In genomic region chr3:122357828-122358617, GRCh38 we compare ENCODE assay signal across 26 cellular contexts. TPM values are rescaled to one million over a fixed set of nuclear protein-coding genes. Genes with fewer than 3 reads are reported as not detected.
DNase-seq lines count a peak whose midpoint lies in the region; ATAC-seq and TF ChIP-seq lines count a peak whose summit lies in the region.
"Had no signal": no experiment of that assay in that cellular context is flagged by ENCODE, and none has a peak within 500 bp of the region (broad histone marks: within the 10 kb centered on the region; RNA-seq: fewer than 3 reads in every experiment).

No MANE protein-coding gene starts in this region.

- no peaks in the 10 kb centered on the region for H3K9me3 Mint-ChIP-seq in neural progenitor cell
- H3K9me3 Mint-ChIP-seq: immature natural killer cell had no signal

- H3K27me3 Mint-ChIP-seq in neural progenitor cell (ENCODE audit: insufficient read depth, low read depth), result no peaks in the 10 kb centered on the region
- H3K27me3 Mint-ChIP-seq: activated CD8-positive, alpha-beta memory T cell treated with anti-CD3 and anti-CD28 coated beads, Interleukin-2, amount 10 ng/mL, durations not matched to agents 7 days and 5 days; B cell had no signal

- H3K9me3 ChIP-seq in BE2C (no peaks in the 10 kb centered on the region), esophagus squamous epithelium (no peaks in the 10 kb centered on the region), neural progenitor cell (ENCODE audit: low read depth) (no peaks in the 10 kb centered on the region)
- H3K9me3 ChIP-seq: thyroid gland had no signal

- no peaks in the 10 kb centered on the region for H3K4me1 Mint-ChIP-seq in neural progenitor cell
- H3K4me1 Mint-ChIP-seq: B cell, immature natural killer cell had no signal

- 45 to 46% methylated on average over 2 of the region's 2 CpGs for WGBS in esophagus squamous epithelium, 2 donors

- H3K36me3 ChIP-seq in BE2C (peaks cover 5% of the 10 kb centered on the region), esophagus squamous epithelium (peaks cover 0 to 34% (median 0%) of the 10 kb centered on the region in 3 donors), neural progenitor cell (peaks cover 8% of the 10 kb centered on the region)

- H3K27me3 ChIP-seq in BE2C (no peaks in the 10 kb centered on the region), esophagus squamous epithelium (no peaks in the 10 kb centered on the region), neural progenitor cell (no peaks in the 10 kb centered on the region)
- H3K27me3 ChIP-seq: thyroid gland had no signal

- H2AFZ ChIP-seq in neural progenitor cell (replicated peaks), result no peak overlapping the region

- peaks cover 5% of the 10 kb centered on the region for H3F3A ChIP-seq in neural progenitor cell (ENCODE audit: low read depth)

- peaks cover 5% of the 10 kb centered on the region for H3K36me3 Mint-ChIP-seq in neural progenitor cell

- intact Hi-C loops in esophagus squamous epithelium (cut with DNase I), result no loop called here

- DNase-seq in BE2C, result peak; percentile 38
- peak; percentile 90 for DNase-seq in SK-N-DZ (ENCODE audit: low spot score)
- DNase-seq in esophagus squamous epithelium (lab: John Stamatoyannopoulos, UW), result no peak
- no peak for DNase-seq in OCI-M1 (lab: John Stamatoyannopoulos, UW)
- DNase-seq in neural progenitor cell (ENCODE audit: low spot score), result no peak
- DNase-seq: activated CD4-positive, alpha-beta T cell treated with anti-CD3 and anti-CD28 coated beads for 1 hour; activated CD8-positive, alpha-beta memory T cell treated with anti-CD3 and anti-CD28 coated beads, Interleukin-2, amount 10 ng/mL, durations not matched to agents 7 days and 5 days; activated effector memory CD4-positive, alpha-beta T cell treated with anti-CD3 and anti-CD28 coated beads, Interleukin-2, amount 50 U/mL, for 16 hours; effector CD8-positive, alpha-beta T cell; GOT3; immature natural killer cell; Kasumi-1; left ventricle myocardium superior; NCI-H1105; NCI-H748 treated with DMSO at 0.1 percent for 48 hours; nucleus accumbens; retina; stimulated activated CD4-positive, alpha-beta T cell treated with anti-CD3 and anti-CD28 coated beads, Interleukin-15, amount 100 ng/mL, for 24 hours; T1000; thyroid gland had no signal

- no peak for ATAC-seq in GM21717 (IDR thresholded peaks at IDR 0.05; ENCODE audit: unreplicated experiment)
- ATAC-seq: left ventricle myocardium superior, Panc1 had no signal

- TF ChIP-seq CTCF in 22Rv1 (IDR thresholded peaks at IDR 0.05), result no peak
- TF ChIP-seq CTCF in BE2C (IDR thresholded peaks at IDR 0.05; ENCODE audit: low read depth, low read length), result no peak
- no peak for TF ChIP-seq CTCF in esophagus squamous epithelium (IDR thresholded peaks at IDR 0.05)
- TF ChIP-seq CTCF in neural progenitor cell (IDR thresholded peaks at IDR 0.05), result no peak

- H3K27ac Mint-ChIP-seq in neural progenitor cell, result no peak overlapping the region
- H3K27ac Mint-ChIP-seq: B cell had no signal

- no peak overlapping the region for H3K4me3 Mint-ChIP-seq in neural progenitor cell
- H3K4me3 Mint-ChIP-seq: activated CD8-positive, alpha-beta memory T cell treated with anti-CD3 and anti-CD28 coated beads, Interleukin-2, amount 10 ng/mL, durations not matched to agents 7 days and 5 days; B cell; immature natural killer cell had no signal

- H3K4me1 ChIP-seq in BE2C, result peaks cover 20% of the 10 kb centered on the region
- H3K4me1 ChIP-seq in esophagus squamous epithelium, result peaks cover 0 to 83% (median 15%) of the 10 kb centered on the region in 3 donors
- no peaks in the 10 kb centered on the region for H3K4me1 ChIP-seq in neural progenitor cell
- H3K4me1 ChIP-seq: thyroid gland had no signal

- H3K79me2 ChIP-seq in neural progenitor cell (ENCODE audit: low read depth), result no peaks in the 10 kb centered on the region

- H3K4me3 ChIP-seq in BE2C (ENCODE audit: low read depth, low read length), result no peak overlapping the region
- H3K4me3 ChIP-seq in esophagus squamous epithelium, result no peak overlapping the region
- H3K4me3 ChIP-seq in neural progenitor cell, result no peak overlapping the region
- H3K4me3 ChIP-seq: thyroid gland had no signal

- H3K4me2 ChIP-seq in neural progenitor cell, result no peak overlapping the region

- TF ChIP-seq POLR2A in esophagus squamous epithelium (IDR thresholded peaks at IDR 0.05), result no peak

- no peak overlapping the region for H3K9ac ChIP-seq in neural progenitor cell

- no peaks in the 10 kb centered on the region for H4K20me1 ChIP-seq in neural progenitor cell (ENCODE audit: low read depth)

- H3K27ac ChIP-seq in 22Rv1, result 0 out of 2 replicates have a peak overlapping the region, but pooled peaks have one; percentile 10
- H3K27ac ChIP-seq in esophagus squamous epithelium, result peak overlapping the region; percentile 24 to 79 (median 56)
- no peak overlapping the region for H3K27ac ChIP-seq in neural progenitor cell
- H3K27ac ChIP-seq: thyroid gland had no signal

RNA-seq across cellular contexts. Expression of gene MIX23, which starts 25.0 kb away (rescaled TPM):
- 70.1 TPM for polyA plus RNA-seq in BE2C (2012; ENCODE audit: insufficient read depth, insufficient read length, low read depth)
- 44.9 and 60.6 TPM in 2 replicates for polyA plus RNA-seq in SK-N-DZ (2014; cell fraction: cytosol; rRNA removed)
- polyA plus RNA-seq in SK-N-DZ (2014; cell fraction: nucleus; rRNA removed), result 43.4 and 62.2 TPM in 2 replicates
- total RNA-seq in esophagus squamous epithelium, result 10 to 100 TPM; 11.8 to 30.6 (median 24.2) TPM
- 52.9 and 104 TPM in 2 replicates for total RNA-seq in neural progenitor cell (ENCODE audit: low replicate concordance)

RNA-seq across cellular contexts. Expression of gene FAM162A, which starts 26.0 kb away (rescaled TPM):
- polyA plus RNA-seq in BE2C (2012; ENCODE audit: insufficient read depth, insufficient read length, low read depth), result 53.6 TPM
- 32.6 and 37.8 TPM in 2 replicates for polyA plus RNA-seq in SK-N-DZ (2014; cell fraction: cytosol; rRNA removed)
- 21.8 and 32.7 TPM in 2 replicates for polyA plus RNA-seq in SK-N-DZ (2014; cell fraction: nucleus; rRNA removed)
- total RNA-seq in esophagus squamous epithelium (10 to 100 TPM; 48.0 to 74.5 (median 61.1) TPM), neural progenitor cell (ENCODE audit: low replicate concordance) (29.3 and 66.1 TPM in 2 replicates)

RNA-seq across cellular contexts. Expression of gene CSTA, which starts 33.0 kb away (rescaled TPM):
- polyA plus RNA-seq in BE2C (2012; ENCODE audit: insufficient read depth, insufficient read length, low read depth), result 10.3 TPM
- not detected in 2 replicates for polyA plus RNA-seq in SK-N-DZ (2014; cell fraction: cytosol; rRNA removed)
- not detected in 2 replicates for polyA plus RNA-seq in SK-N-DZ (2014; cell fraction: nucleus; rRNA removed)
- total RNA-seq in esophagus squamous epithelium (1,000 to 10,000 TPM; 1,851 to 3,432 (median 2,556) TPM), neural progenitor cell (ENCODE audit: low replicate concordance) (not detected in 2 replicates)
- total RNA-seq: activated CD8-positive, alpha-beta memory T cell treated with anti-CD3 and anti-CD28 coated beads, Interleukin-2, amount 10 ng/mL, durations not matched to agents 7 days and 5 days; B cell; cerebellum; HT-29 had no signal

RNA-seq across cellular contexts. Expression of gene WDR5B, which starts 57.8 kb away (rescaled TPM):
- 9.3 TPM for polyA plus RNA-seq in BE2C (2012; ENCODE audit: insufficient read depth, insufficient read length, low read depth)
- polyA plus RNA-seq in SK-N-DZ (2014; cell fraction: cytosol; rRNA removed), result 13.8 and 13.9 TPM in 2 replicates
- polyA plus RNA-seq in SK-N-DZ (2014; cell fraction: nucleus; rRNA removed), result 9.4 and 10.6 TPM in 2 replicates
- total RNA-seq in esophagus squamous epithelium, result 1 to 10 TPM in 3 of 4 donors, under 1 TPM in 1; 0.57 to 4.6 (median 2.1) TPM
- total RNA-seq in neural progenitor cell (ENCODE audit: low replicate concordance), result 7.8 and 11.8 TPM in 2 replicates

Comparison
In these comparisons a context has a peak if more than half of its experiments do, and no peak if none do; other contexts are left out.
1. DNase-seq: peak in BE2C (single experiment) and SK-N-DZ (single experiment); none in esophagus squamous epithelium (single experiment), OCI-M1 (single experiment) and neural progenitor cell (single experiment).
2. RNA of gene CSTA, which starts 33.0 kb away (total RNA-seq): 1,851 to 3,432 TPM in esophagus squamous epithelium; not detected in neural progenitor cell; every median in the first group is over 1,000 times any median in the second.